ENCODE assay signal across 16 cellular contexts in genomic region chr11:31856248-31856647, GRCh38. TPM values are rescaled to one million over a fixed set of nuclear protein-coding genes. Genes with fewer than 3 reads are reported as not detected.
DNase-seq lines count a peak whose midpoint lies in the region; ATAC-seq and TF ChIP-seq lines count a peak whose summit lies in the region.
"Had no signal": no experiment of that assay in that cellular context is flagged by ENCODE, and none has a peak within 500 bp of the region (broad histone marks: within the 10 kb centered on the region; RNA-seq: fewer than 3 reads in every experiment).

No MANE protein-coding gene starts in this region.

- no peak for TF ChIP-seq CTCF in RWPE2 (IDR thresholded peaks at IDR 0.05; ENCODE audit: poor library complexity, severe bottlenecking)

- ATAC-seq in RWPE2 (ENCODE audit: low read depth): peak; percentile 77
- ATAC-seq in HG02885 (IDR thresholded peaks at IDR 0.05; ENCODE audit: poor library complexity, unreplicated experiment): no peak
- no peak for ATAC-seq in HG02973 (IDR thresholded peaks at IDR 0.05; ENCODE audit: unreplicated experiment)
- no peak for ATAC-seq in GM21390 (IDR thresholded peaks at IDR 0.05; ENCODE audit: unreplicated experiment)
- ATAC-seq: GM12878, HCT116 had no signal

- H3K27ac ChIP-seq in RWPE2 (ENCODE audit: poor library complexity, severe bottlenecking): no peak overlapping the region
- H3K27ac ChIP-seq in epithelial cell of prostate: no peak overlapping the region

- no peaks in the 10 kb centered on the region for H3K9me3 ChIP-seq in RWPE2 (ENCODE audit: severe bottlenecking)

- DNase-seq in M059J (ENCODE audit: low read depth) (peak; percentile 29), RWPE2 (ENCODE audit: low spot score) (no peak), epithelial cell of prostate (ENCODE audit: low read depth, low spot score) (peak; percentile 58), renal cortical epithelial cell (ENCODE audit: low read depth) (peak; percentile 3)
- DNase-seq: C1 segment of cervical spinal cord; Calu3; CD4-positive, alpha-beta T cell; DMS 273 treated with DMSO at 0.1 percent for 48 hours; IMR-90 had no signal

- H3K36me3 ChIP-seq in RWPE2 (ENCODE audit: low read depth): no peaks in the 10 kb centered on the region

- H3K4me3 ChIP-seq in RWPE2 (ENCODE audit: severe bottlenecking): no peak overlapping the region
- H3K4me3 ChIP-seq: GM12878 had no signal

- no peaks in the 10 kb centered on the region for H3K4me1 ChIP-seq in RWPE2 (ENCODE audit: insufficient read depth, poor library complexity, severe bottlenecking)

- H3K27me3 ChIP-seq in RWPE2 (ENCODE audit: insufficient read depth, poor library complexity, severe bottlenecking): peaks cover 2% of the 10 kb centered on the region

RNA-seq across cellular contexts. Expression of gene PAX6, which starts 45.1 kb away (rescaled TPM):
- 30.6 and 36.2 TPM in 2 replicates for total RNA-seq in M059J (2014; rRNA removed; shearing (Covaris generic))
- 4.2 and 6.5 TPM in 2 replicates for total RNA-seq in renal cortical epithelial cell
- total RNA-seq: B cell; CD4-positive, alpha-beta T cell; HT-29; IMR-90 had no signal
